16 cellular contexts compared by ENCODE assay signal in genomic region chr3:50275160-50275995, GRCh38. TPM values are rescaled to one million over a fixed set of nuclear protein-coding genes. Genes with fewer than 3 reads are reported as not detected.
DNase-seq lines count a peak whose midpoint lies in the region; ATAC-seq and TF ChIP-seq lines count a peak whose summit lies in the region.
"Had no signal": no experiment of that assay in that cellular context is flagged by ENCODE, and none has a peak within 500 bp of the region (broad histone marks: within the 10 kb centered on the region; RNA-seq: fewer than 3 reads in every experiment).

No MANE protein-coding gene starts in this region.

- peaks cover 14 to 37% (median 25%) of the 10 kb centered on the region in 4 donors for H3K4me1 Mint-ChIP-seq in CD4-positive, alpha-beta memory T cell
- H3K4me1 Mint-ChIP-seq in naive thymus-derived CD4-positive, alpha-beta T cell = peaks cover 20 to 31% (median 26%) of the 10 kb centered on the region in 7 donors

- H3K27ac Mint-ChIP-seq in CD4-positive, alpha-beta memory T cell = peak overlapping the region in 3 of 7 donors; percentile 38 to 70 (median 51)
- peak overlapping the region in 1 of 9 donors; percentile 46 for H3K27ac Mint-ChIP-seq in naive thymus-derived CD4-positive, alpha-beta T cell
- H3K27ac Mint-ChIP-seq: CD4-positive, alpha-beta T cell had no signal

- H3K27me3 ChIP-seq in CD4-positive, alpha-beta memory T cell (ENCODE audit: insufficient read depth, low read length) = peaks cover 35% of the 10 kb centered on the region
- peaks cover 0 to 35% (median 14%) of the 10 kb centered on the region in 45 donors for H3K27me3 ChIP-seq in dorsolateral prefrontal cortex
- peaks cover 15 to 23% of the 10 kb centered on the region in 2 donors for H3K27me3 ChIP-seq in naive thymus-derived CD4-positive, alpha-beta T cell (ENCODE audit: control insufficient read depth in 2 of 2, insufficient read depth in 2 of 2, low read length in 2 of 2)
- no peaks in the 10 kb centered on the region for H3K27me3 ChIP-seq in HAP-1 (ENCODE audit: low read depth)

- no peak overlapping the region for H3K27ac ChIP-seq in CD4-positive, alpha-beta memory T cell (ENCODE audit: low read depth, low read length)
- H3K27ac ChIP-seq in dorsolateral prefrontal cortex = peak overlapping the region in 55 of 59 donors; percentile 3 to 100 (median 100)
- H3K27ac ChIP-seq in naive thymus-derived CD4-positive, alpha-beta T cell (ENCODE audit: low read depth, low read length) = no peak overlapping the region
- H3K27ac ChIP-seq: skin epidermis had no signal

- DNase-seq in CD4-positive, alpha-beta memory T cell = peak in 1 of 5 donors; percentile 29
- DNase-seq in GM20000 (ENCODE audit: low spot score) (peak; percentile 50), dorsolateral prefrontal cortex (no peak), HAP-1 (ENCODE audit: low spot score in 2 of 2) (no peak), SKM-1 (lab: John Stamatoyannopoulos, UW; ENCODE audit: unreplicated experiment) (no peak)
- peak in 1 of 9 donors; percentile 9 for DNase-seq in naive thymus-derived CD4-positive, alpha-beta T cell
- no peak for DNase-seq in stimulated activated CD4-positive, alpha-beta T cell treated with anti-CD3 and anti-CD28 coated beads, Interleukin-4, amount 100 ng/mL, for 1 hour
- DNase-seq: amniotic stem cell, foreskin melanocyte, KBM-7, NCI-H1436, NCI-H446 treated with DMSO at 0.1 percent for 48 hours had no signal

- no peak for ATAC-seq in naive thymus-derived CD4-positive, alpha-beta T cell
- ATAC-seq in HG02642 (IDR thresholded peaks at IDR 0.05; ENCODE audit: poor library complexity, unreplicated experiment) = no peak

- H3K4me3 Mint-ChIP-seq in CD4-positive, alpha-beta memory T cell = peak overlapping the region; percentile 42 to 74 (median 64)
- peak overlapping the region; percentile 42 to 80 (median 64) for H3K4me3 Mint-ChIP-seq in naive thymus-derived CD4-positive, alpha-beta T cell

- H3K4me1 ChIP-seq in CD4-positive, alpha-beta memory T cell (ENCODE audit: insufficient read depth, low read length) = peaks cover 35% of the 10 kb centered on the region
- H3K4me1 ChIP-seq in naive thymus-derived CD4-positive, alpha-beta T cell (ENCODE audit: control insufficient read depth in 2 of 2, insufficient read depth in 2 of 2, low read length in 2 of 2) = peaks cover 10 to 22% of the 10 kb centered on the region in 2 donors
- no peaks in the 10 kb centered on the region; the same call in 1 of the 2 replicates for H3K4me1 ChIP-seq in HAP-1

- POLR2A ChIA-PET in CD4-positive, alpha-beta memory T cell (lab: Charles Lee; ENCODE audit: partially characterized antibody) = interaction anchor here (0.7 to 1.1 kb wide), 3 partner anchors 40 to 62 kb away, joined by 3 read pairs; partner anchors contain the start of gene GNAI2
- POLR2A ChIA-PET in naive thymus-derived CD4-positive, alpha-beta T cell (lab: Charles Lee) = interaction anchor here (0.5 kb wide), 1 partner anchor 77 kb away, joined by 3 read pairs; no protein-coding TSS in a partner anchor

- H3K9me3 Mint-ChIP-seq in CD4-positive, alpha-beta memory T cell = no peaks in the 10 kb centered on the region
- peaks cover 0 to 2% (median 0%) of the 10 kb centered on the region in 11 donors for H3K9me3 Mint-ChIP-seq in naive thymus-derived CD4-positive, alpha-beta T cell
- H3K9me3 Mint-ChIP-seq: CD4-positive, alpha-beta T cell had no signal

- CTCF ChIA-PET in CD4-positive, alpha-beta memory T cell (lab: Charles Lee; ENCODE audit: partially characterized antibody) = interaction anchor here (1.0 to 7.1 kb wide), 8 partner anchors 16 to 267 kb away, joined by 3 to 36 read pairs (median 5); partner anchors contain the start of genes HYAL2 and TUSC2
- CTCF ChIA-PET in naive thymus-derived CD4-positive, alpha-beta T cell (lab: Charles Lee) = interaction anchor here (0.6 to 5.1 kb wide), 3 partner anchors 29 to 1565 kb away, joined by 3 to 47 read pairs (median 12); partner anchors contain the start of gene GNAT1

- H3K36me3 ChIP-seq in CD4-positive, alpha-beta memory T cell (ENCODE audit: insufficient read depth, low read length) = no peaks in the 10 kb centered on the region
- no peaks in the 10 kb centered on the region for H3K36me3 ChIP-seq in naive thymus-derived CD4-positive, alpha-beta T cell (ENCODE audit: control insufficient read depth in 2 of 3, insufficient read depth in 3 of 3, low read length in 3 of 3)
- no peaks in the 10 kb centered on the region for H3K36me3 ChIP-seq in HAP-1 (replicated peaks)

- H3K27me3 Mint-ChIP-seq in CD4-positive, alpha-beta memory T cell = peaks cover 23 to 32% of the 10 kb centered on the region in 2 donors
- H3K27me3 Mint-ChIP-seq in naive thymus-derived CD4-positive, alpha-beta T cell = peaks cover 21 to 49% (median 29%) of the 10 kb centered on the region in 5 donors

- no peak overlapping the region for H3K4me3 ChIP-seq in CD4-positive, alpha-beta memory T cell (ENCODE audit: low read length in 2 of 2)
- H3K4me3 ChIP-seq in dorsolateral prefrontal cortex = peak overlapping the region in 4 of 59 donors; percentile 9 to 63 (median 12)
- H3K4me3 ChIP-seq in naive thymus-derived CD4-positive, alpha-beta T cell (ENCODE audit: low read length) = no peak overlapping the region
- no peak overlapping the region for H3K4me3 ChIP-seq in HAP-1
- H3K4me3 ChIP-seq: skin epidermis had no signal

- no peaks in the 10 kb centered on the region for H3K9me3 ChIP-seq in CD4-positive, alpha-beta memory T cell (ENCODE audit: control insufficient read depth in 1 of 2, low read length in 2 of 2)
- H3K9me3 ChIP-seq in naive thymus-derived CD4-positive, alpha-beta T cell (ENCODE audit: control insufficient read depth in 2 of 3, low read length in 3 of 3) = no peaks in the 10 kb centered on the region
- H3K9me3 ChIP-seq in HAP-1 = no peaks in the 10 kb centered on the region

- TF ChIP-seq CTCF in GM20000 (IDR thresholded peaks at IDR 0.05; ENCODE audit: extremely low read depth, missing control alignments) (no peak), dorsolateral prefrontal cortex (IDR thresholded peaks at IDR 0.05 in 54 of 56, conservative IDR thresholded peaks at IDR 0.05 in 2 of 56; ENCODE audit: low read depth in 1 of 56, partially characterized antibody in 56 of 56) (no peak)

- no peaks in the 10 kb centered on the region for H3K36me3 Mint-ChIP-seq in CD4-positive, alpha-beta memory T cell
- no peaks in the 10 kb centered on the region for H3K36me3 Mint-ChIP-seq in naive thymus-derived CD4-positive, alpha-beta T cell

- intact Hi-C loops in CD4-positive, alpha-beta memory T cell (cut with micrococcal nuclease) = no loop called here
- intact Hi-C loops in dorsolateral prefrontal cortex (cut with DNase I) = no loop called here
- intact Hi-C loops in naive thymus-derived CD4-positive, alpha-beta T cell (cut with micrococcal nuclease) = no loop called here

- in situ Hi-C loops in HAP-1 (cut with MboI; ENCODE audit: low sequenced_read_pairs) = no loop called here

RNA-seq across cellular contexts. Expression of gene LSMEM2, which starts 3.5 kb away (rescaled TPM):
- total RNA-seq in CD4-positive, alpha-beta memory T cell = not detected
- under 1 TPM in 1 of 2 donors, not detected in 1; 0.20 TPM for polyA plus RNA-seq in CD4-positive, alpha-beta memory T cell
- total RNA-seq in dorsolateral prefrontal cortex = 1 to 10 TPM in 95 of 120 experiments, under 1 TPM in 23, not detected in 2; 0.31 to 7.4 (median 1.7) TPM
- total RNA-seq in naive thymus-derived CD4-positive, alpha-beta T cell = not detected
- polyA plus RNA-seq in naive thymus-derived CD4-positive, alpha-beta T cell = under 1 TPM in 1 of 2 donors, not detected in 1; 0.15 TPM
- total RNA-seq: left colon had no signal

RNA-seq across cellular contexts. Expression of gene SEMA3B, which starts 6.4 kb away (rescaled TPM):
- under 1 TPM; 0.50 to 0.87 TPM for total RNA-seq in CD4-positive, alpha-beta memory T cell
- polyA plus RNA-seq in CD4-positive, alpha-beta memory T cell = not detected
- total RNA-seq in dorsolateral prefrontal cortex = 100 to 1,000 TPM in 85 of 120 experiments, 10 to 100 TPM in 35; 36.0 to 486 (median 135) TPM
- total RNA-seq in naive thymus-derived CD4-positive, alpha-beta T cell = 1 to 10 TPM in 3 of 5 experiments, under 1 TPM in 2; 0.73 to 3.7 (median 1.4) TPM
- polyA plus RNA-seq in naive thymus-derived CD4-positive, alpha-beta T cell = not detected

RNA-seq across cellular contexts. Expression of gene IFRD2, which starts 16.9 kb away (rescaled TPM):
- 10 to 100 TPM; 58.6 to 65.3 TPM for total RNA-seq in CD4-positive, alpha-beta memory T cell
- 10 to 100 TPM; 62.0 to 84.7 TPM for polyA plus RNA-seq in CD4-positive, alpha-beta memory T cell
- 10 to 100 TPM; 15.0 to 46.2 (median 28.8) TPM for total RNA-seq in dorsolateral prefrontal cortex
- total RNA-seq in naive thymus-derived CD4-positive, alpha-beta T cell = 10 to 100 TPM; 53.7 to 85.1 (median 64.7) TPM
- 10 to 100 TPM; 57.2 to 69.7 TPM for polyA plus RNA-seq in naive thymus-derived CD4-positive, alpha-beta T cell

RNA-seq across cellular contexts. Expression of gene HYAL3, which starts 23.8 kb away (rescaled TPM):
- 1 to 10 TPM; 5.1 to 5.4 TPM for total RNA-seq in CD4-positive, alpha-beta memory T cell
- polyA plus RNA-seq in CD4-positive, alpha-beta memory T cell = 1 to 10 TPM; 4.4 to 7.1 TPM
- total RNA-seq in dorsolateral prefrontal cortex = 10 to 100 TPM in 25 of 120 experiments, 1 to 10 TPM in 95; 3.0 to 14.8 (median 8.4) TPM
- total RNA-seq in naive thymus-derived CD4-positive, alpha-beta T cell = 10 to 100 TPM in 1 of 5 experiments, 1 to 10 TPM in 4; 3.4 to 10.7 (median 4.2) TPM
- 1 to 10 TPM; 2.3 to 3.3 TPM for polyA plus RNA-seq in naive thymus-derived CD4-positive, alpha-beta T cell

RNA-seq across cellular contexts. Expression of gene NAA80, which starts 23.8 kb away (rescaled TPM):
- total RNA-seq in CD4-positive, alpha-beta memory T cell = 10 to 100 TPM; 33.1 to 33.7 TPM
- polyA plus RNA-seq in CD4-positive, alpha-beta memory T cell = 10 to 100 TPM; 16.7 to 30.3 TPM
- 10 to 100 TPM in 119 of 120 experiments, 1 to 10 TPM in 1; 10.0 to 30.3 (median 19.2) TPM for total RNA-seq in dorsolateral prefrontal cortex
- total RNA-seq in naive thymus-derived CD4-positive, alpha-beta T cell = 10 to 100 TPM; 30.2 to 44.9 (median 33.6) TPM
- polyA plus RNA-seq in naive thymus-derived CD4-positive, alpha-beta T cell = 10 to 100 TPM; 13.7 to 15.2 TPM

Comparison
In these comparisons a context has a peak if more than half of its experiments do, and no peak if none do; other contexts are left out.
1. H3K27ac ChIP-seq: peak in dorsolateral prefrontal cortex (55 of 59); none in CD4-positive, alpha-beta memory T cell (single experiment) and naive thymus-derived CD4-positive, alpha-beta T cell (single experiment).
2. RNA of gene SEMA3B, which starts 6.4 kb away (total RNA-seq): 36.0 to 486 TPM in dorsolateral prefrontal cortex; 0.73 to 3.7 TPM in naive thymus-derived CD4-positive, alpha-beta T cell and 0.50 to 0.87 TPM in CD4-positive, alpha-beta memory T cell; every median in the first group is over 4 times any median in the second.